ENCODE assay signal across 1 cellular context in the genomic region with DNA sequence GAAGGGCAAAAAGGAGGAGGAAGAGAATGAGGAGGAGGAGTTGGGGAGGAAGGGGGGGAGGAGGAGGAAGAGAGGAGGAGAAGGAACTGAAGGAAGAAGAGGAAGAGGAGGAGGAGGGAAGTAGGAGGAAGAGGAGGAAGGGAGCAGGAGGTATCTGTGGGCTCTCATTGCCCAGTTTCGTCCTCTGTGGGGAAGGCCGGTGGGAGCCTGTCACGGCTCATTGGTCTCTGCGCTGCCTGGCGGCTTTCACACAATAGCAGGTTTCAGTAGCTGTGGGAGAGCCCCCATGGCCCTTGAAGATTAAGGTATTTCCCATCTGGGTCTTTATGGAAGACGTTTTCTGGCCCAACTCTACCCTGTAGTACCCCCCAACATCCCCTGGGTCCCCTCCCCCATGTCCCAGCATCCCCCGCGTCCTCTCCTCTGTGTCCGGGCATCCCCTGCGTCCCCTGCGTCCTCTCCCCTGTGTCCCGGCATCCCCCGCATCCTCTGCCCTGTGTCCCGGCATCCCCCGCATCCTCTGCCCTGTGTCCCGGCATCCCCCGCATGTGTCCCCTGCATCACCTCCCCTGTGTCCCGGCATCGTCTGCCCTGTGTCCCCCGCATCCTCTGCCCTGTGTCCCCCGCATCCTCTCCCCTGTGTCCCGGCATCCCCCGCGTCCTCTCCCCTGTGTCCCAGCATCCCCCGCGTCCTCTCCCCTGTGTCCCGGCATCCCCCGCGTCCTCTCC.
TF ChIP-seq lines count a peak whose summit lies in the region.

No MANE protein-coding gene starts in this region.

TF ChIP-seq in GM23338, 12 proteins besides CTCF, POLR2A, EP300 and RAD21 (continued from another document):
- TF ChIP-seq POLR2AphosphoS5 (IDR thresholded peaks at IDR 0.05; ENCODE audit: low read depth), result no peak
- no peak for TF ChIP-seq STAT1 (IDR thresholded peaks at IDR 0.05; ENCODE audit: unreplicated experiment)
- TF ChIP-seq, protein P1, sequence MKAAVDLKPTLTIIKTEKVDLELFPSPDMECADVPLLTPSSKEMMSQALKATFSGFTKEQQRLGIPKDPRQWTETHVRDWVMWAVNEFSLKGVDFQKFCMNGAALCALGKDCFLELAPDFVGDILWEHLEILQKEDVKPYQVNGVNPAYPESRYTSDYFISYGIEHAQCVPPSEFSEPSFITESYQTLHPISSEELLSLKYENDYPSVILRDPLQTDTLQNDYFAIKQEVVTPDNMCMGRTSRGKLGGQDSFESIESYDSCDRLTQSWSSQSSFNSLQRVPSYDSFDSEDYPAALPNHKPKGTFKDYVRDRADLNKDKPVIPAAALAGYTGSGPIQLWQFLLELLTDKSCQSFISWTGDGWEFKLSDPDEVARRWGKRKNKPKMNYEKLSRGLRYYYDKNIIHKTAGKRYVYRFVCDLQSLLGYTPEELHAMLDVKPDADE (IDR thresholded peaks at IDR 0.05), result no peak
- TF ChIP-seq ZNF331 (CRISPR knock-in tag; IDR thresholded peaks at IDR 0.05; ENCODE audit: low read depth), result no peak
- TF ChIP-seq, protein P2, sequence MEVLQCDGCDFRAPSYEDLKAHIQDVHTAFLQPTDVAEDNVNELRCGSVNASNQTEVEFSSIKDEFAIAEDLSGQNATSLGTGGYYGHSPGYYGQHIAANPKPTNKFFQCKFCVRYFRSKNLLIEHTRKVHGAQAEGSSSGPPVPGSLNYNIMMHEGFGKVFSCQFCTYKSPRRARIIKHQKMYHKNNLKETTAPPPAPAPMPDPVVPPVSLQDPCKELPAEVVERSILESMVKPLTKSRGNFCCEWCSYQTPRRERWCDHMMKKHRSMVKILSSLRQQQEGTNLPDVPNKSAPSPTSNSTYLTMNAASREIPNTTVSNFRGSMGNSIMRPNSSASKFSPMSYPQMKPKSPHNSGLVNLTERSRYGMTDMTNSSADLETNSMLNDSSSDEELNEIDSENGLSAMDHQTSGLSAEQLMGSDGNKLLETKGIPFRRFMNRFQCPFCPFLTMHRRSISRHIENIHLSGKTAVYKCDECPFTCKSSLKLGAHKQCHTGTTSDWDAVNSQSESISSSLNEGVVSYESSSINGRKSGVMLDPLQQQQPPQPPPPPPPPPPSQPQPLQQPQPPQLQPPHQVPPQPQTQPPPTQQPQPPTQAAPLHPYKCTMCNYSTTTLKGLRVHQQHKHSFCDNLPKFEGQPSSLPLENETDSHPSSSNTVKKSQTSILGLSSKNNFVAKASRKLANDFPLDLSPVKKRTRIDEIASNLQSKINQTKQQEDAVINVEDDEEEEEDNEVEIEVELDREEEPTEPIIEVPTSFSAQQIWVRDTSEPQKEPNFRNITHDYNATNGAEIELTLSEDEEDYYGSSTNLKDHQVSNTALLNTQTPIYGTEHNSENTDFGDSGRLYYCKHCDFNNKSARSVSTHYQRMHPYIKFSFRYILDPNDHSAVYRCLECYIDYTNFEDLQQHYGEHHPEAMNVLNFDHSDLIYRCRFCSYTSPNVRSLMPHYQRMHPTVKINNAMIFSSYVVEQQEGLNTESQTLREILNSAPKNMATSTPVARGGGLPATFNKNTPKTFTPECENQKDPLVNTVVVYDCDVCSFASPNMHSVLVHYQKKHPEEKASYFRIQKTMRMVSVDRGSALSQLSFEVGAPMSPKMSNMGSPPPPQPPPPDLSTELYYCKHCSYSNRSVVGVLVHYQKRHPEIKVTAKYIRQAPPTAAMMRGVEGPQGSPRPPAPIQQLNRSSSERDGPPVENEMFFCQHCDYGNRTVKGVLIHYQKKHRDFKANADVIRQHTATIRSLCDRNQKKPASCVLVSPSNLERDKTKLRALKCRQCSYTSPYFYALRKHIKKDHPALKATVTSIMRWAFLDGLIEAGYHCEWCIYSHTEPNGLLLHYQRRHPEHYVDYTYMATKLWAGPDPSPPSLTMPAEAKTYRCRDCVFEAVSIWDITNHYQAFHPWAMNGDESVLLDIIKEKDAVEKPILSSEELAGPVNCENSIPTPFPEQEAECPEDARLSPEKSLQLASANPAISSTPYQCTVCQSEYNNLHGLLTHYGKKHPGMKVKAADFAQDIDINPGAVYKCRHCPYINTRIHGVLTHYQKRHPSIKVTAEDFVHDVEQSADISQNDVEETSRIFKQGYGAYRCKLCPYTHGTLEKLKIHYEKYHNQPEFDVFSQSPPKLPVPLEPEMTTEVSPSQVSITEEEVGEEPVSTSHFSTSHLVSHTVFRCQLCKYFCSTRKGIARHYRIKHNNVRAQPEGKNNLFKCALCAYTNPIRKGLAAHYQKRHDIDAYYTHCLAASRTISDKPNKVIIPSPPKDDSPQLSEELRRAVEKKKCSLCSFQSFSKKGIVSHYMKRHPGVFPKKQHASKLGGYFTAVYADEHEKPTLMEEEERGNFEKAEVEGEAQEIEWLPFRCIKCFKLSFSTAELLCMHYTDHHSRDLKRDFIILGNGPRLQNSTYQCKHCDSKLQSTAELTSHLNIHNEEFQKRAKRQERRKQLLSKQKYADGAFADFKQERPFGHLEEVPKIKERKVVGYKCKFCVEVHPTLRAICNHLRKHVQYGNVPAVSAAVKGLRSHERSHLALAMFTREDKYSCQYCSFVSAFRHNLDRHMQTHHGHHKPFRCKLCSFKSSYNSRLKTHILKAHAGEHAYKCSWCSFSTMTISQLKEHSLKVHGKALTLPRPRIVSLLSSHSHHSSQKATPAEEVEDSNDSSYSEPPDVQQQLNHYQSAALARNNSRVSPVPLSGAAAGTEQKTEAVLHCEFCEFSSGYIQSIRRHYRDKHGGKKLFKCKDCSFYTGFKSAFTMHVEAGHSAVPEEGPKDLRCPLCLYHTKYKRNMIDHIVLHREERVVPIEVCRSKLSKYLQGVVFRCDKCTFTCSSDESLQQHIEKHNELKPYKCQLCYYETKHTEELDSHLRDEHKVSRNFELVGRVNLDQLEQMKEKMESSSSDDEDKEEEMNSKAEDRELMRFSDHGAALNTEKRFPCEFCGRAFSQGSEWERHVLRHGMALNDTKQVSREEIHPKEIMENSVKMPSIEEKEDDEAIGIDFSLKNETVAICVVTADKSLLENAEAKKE (CRISPR knock-in tag; IDR thresholded peaks at IDR 0.05), result no peak
- TF ChIP-seq EZH2phosphoT487 (IDR thresholded peaks at IDR 0.05; ENCODE audit: unreplicated experiment), result no peak
- TF ChIP-seq NANOG (IDR thresholded peaks at IDR 0.05; ENCODE audit: borderline replicate concordance), result no peak
- no peak for TF ChIP-seq ZNF114 (CRISPR knock-in tag; IDR thresholded peaks at IDR 0.05)
- no peak for TF ChIP-seq EZH2 (IDR thresholded peaks at IDR 0.05; ENCODE audit: low read depth, unreplicated experiment)
- no peak for TF ChIP-seq JUNB (IDR thresholded peaks at IDR 0.05; ENCODE audit: unreplicated experiment)
TF ChIP-seq in GM23338: peak in this region for 0.
